ENCODE assay signal across 1 cellular context in the genomic region with DNA sequence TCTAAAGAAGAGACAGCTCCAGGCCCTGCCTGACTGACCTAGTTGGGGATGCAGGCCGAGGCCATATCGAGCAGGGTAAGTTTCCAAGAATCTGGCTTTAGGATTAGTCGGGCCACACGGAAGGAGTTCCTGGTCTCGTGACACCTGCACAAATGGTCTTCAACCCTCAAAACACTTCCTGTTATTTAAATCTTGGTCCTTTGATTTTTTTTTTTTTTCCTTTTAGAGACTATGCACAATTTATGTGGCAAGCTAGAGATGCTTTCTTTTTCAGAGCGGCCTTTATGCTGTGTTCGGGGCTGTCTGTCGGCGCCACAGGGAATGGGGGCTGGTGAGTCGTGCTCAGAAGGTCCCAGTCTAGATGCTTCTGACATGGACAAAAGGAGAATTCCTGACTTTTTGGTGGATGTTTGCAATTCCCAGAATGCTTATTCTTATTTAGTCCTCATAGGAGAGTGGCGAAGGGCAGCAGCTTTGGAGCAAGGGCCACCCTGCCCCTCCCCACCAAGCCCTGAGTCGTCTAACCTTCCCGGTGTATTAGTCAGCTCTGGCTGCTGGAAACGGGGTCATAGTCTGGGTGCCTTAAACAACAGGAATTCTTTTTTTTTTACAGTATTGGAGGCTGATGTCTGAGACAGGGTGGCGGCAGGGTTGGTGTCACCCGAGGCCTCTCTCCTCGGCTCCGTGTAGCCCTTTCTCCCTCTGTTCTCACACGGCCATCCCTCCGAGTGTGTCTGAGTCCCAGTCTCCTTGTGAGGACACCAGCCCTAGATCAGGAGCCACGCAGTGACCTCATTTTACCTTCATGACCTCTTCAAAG.
TF ChIP-seq lines count a peak whose summit lies in the region.

No MANE protein-coding gene starts in this region.

TF ChIP-seq in HepG2, 621 proteins besides CTCF, POLR2A, EP300 and RAD21 (continued from another document and continues in another):
- TF ChIP-seq, protein P1, sequence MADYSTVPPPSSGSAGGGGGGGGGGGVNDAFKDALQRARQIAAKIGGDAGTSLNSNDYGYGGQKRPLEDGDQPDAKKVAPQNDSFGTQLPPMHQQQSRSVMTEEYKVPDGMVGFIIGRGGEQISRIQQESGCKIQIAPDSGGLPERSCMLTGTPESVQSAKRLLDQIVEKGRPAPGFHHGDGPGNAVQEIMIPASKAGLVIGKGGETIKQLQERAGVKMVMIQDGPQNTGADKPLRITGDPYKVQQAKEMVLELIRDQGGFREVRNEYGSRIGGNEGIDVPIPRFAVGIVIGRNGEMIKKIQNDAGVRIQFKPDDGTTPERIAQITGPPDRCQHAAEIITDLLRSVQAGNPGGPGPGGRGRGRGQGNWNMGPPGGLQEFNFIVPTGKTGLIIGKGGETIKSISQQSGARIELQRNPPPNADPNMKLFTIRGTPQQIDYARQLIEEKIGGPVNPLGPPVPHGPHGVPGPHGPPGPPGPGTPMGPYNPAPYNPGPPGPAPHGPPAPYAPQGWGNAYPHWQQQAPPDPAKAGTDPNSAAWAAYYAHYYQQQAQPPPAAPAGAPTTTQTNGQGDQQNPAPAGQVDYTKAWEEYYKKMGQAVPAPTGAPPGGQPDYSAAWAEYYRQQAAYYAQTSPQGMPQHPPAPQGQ (CRISPR knock-in tag; IDR thresholded peaks at IDR 0.05; ENCODE audit: borderline replicate concordance): no peak
- TF ChIP-seq TRIM24 (CRISPR knock-in tag; IDR thresholded peaks at IDR 0.05) (no peak), TBX2 (CRISPR knock-in tag; IDR thresholded peaks at IDR 0.05; ENCODE audit: borderline replicate concordance) (peak; percentile 39; the same call in 1 of the 2 replicates), SP5 (CRISPR knock-in tag; IDR thresholded peaks at IDR 0.05; ENCODE audit: borderline replicate concordance, low read depth) (0 out of 2 replicates have a peak, but pooled peaks have one; percentile 6), TSC22D2 (CRISPR knock-in tag; IDR thresholded peaks at IDR 0.05; ENCODE audit: borderline replicate concordance) (no peak), ZNF160 (CRISPR knock-in tag; IDR thresholded peaks at IDR 0.05) (no peak), ADNP (CRISPR knock-in tag; IDR thresholded peaks at IDR 0.05) (no peak), RARG (CRISPR knock-in tag; IDR thresholded peaks at IDR 0.05; ENCODE audit: low read depth) (no peak), POLR2G (IDR thresholded peaks at IDR 0.05; ENCODE audit: low read depth, low read length) (no peak), MIER3 (CRISPR knock-in tag; IDR thresholded peaks at IDR 0.05; ENCODE audit: borderline replicate concordance) (no peak), ELF4 (CRISPR knock-in tag; IDR thresholded peaks at IDR 0.05; ENCODE audit: borderline replicate concordance) (no peak), KMT2B (CRISPR knock-in tag; IDR thresholded peaks at IDR 0.05) (no peak), NFE2 (CRISPR knock-in tag; IDR thresholded peaks at IDR 0.05) (no peak), ZNF326 (CRISPR knock-in tag; IDR thresholded peaks at IDR 0.05; ENCODE audit: borderline replicate concordance) (no peak), ZFP36L1 (CRISPR knock-in tag; IDR thresholded peaks at IDR 0.05) (no peak), GFI1 (CRISPR knock-in tag; IDR thresholded peaks at IDR 0.05; ENCODE audit: borderline replicate concordance) (no peak), ZNF674 (CRISPR knock-in tag; IDR thresholded peaks at IDR 0.05; ENCODE audit: low read depth) (no peak), ZNF550 (CRISPR knock-in tag; IDR thresholded peaks at IDR 0.05; ENCODE audit: borderline replicate concordance) (no peak), SCMH1 (CRISPR knock-in tag; IDR thresholded peaks at IDR 0.05; ENCODE audit: borderline replicate concordance) (no peak), CC2D1A (CRISPR knock-in tag; IDR thresholded peaks at IDR 0.05) (no peak), HOXA9 (CRISPR knock-in tag; IDR thresholded peaks at IDR 0.05; ENCODE audit: borderline replicate concordance) (no peak), KDM1A (CRISPR knock-in tag; IDR thresholded peaks at IDR 0.05) (no peak), SETDB1 (CRISPR knock-in tag; IDR thresholded peaks at IDR 0.05; ENCODE audit: borderline replicate concordance) (no peak), ZNF883 (CRISPR knock-in tag; IDR thresholded peaks at IDR 0.05; ENCODE audit: not compliant biosample characterization) (no peak), GATA4 (IDR thresholded peaks at IDR 0.05; ENCODE audit: borderline replicate concordance, low read depth) (no peak), ZNF563 (CRISPR knock-in tag; IDR thresholded peaks at IDR 0.05) (peak; percentile 15; the same call in 1 of the 2 replicates), AGO1 (IDR thresholded peaks at IDR 0.05; ENCODE audit: low read depth, low read length, poor library complexity, severe bottlenecking) (no peak), ARID2 (CRISPR knock-in tag; IDR thresholded peaks at IDR 0.05; ENCODE audit: borderline replicate concordance) (no peak), ZNF382 (CRISPR knock-in tag; IDR thresholded peaks at IDR 0.05; ENCODE audit: borderline replicate concordance) (no peak), SSRP1 (CRISPR knock-in tag; IDR thresholded peaks at IDR 0.05) (0 out of 2 replicates have a peak, but pooled peaks have one; percentile 41), ZNF10 (CRISPR knock-in tag; IDR thresholded peaks at IDR 0.05; ENCODE audit: borderline replicate concordance, low read depth) (no peak), ZNF343 (CRISPR knock-in tag; IDR thresholded peaks at IDR 0.05) (0 out of 2 replicates have a peak, but pooled peaks have one; percentile 41)
- TF ChIP-seq, protein P2, sequence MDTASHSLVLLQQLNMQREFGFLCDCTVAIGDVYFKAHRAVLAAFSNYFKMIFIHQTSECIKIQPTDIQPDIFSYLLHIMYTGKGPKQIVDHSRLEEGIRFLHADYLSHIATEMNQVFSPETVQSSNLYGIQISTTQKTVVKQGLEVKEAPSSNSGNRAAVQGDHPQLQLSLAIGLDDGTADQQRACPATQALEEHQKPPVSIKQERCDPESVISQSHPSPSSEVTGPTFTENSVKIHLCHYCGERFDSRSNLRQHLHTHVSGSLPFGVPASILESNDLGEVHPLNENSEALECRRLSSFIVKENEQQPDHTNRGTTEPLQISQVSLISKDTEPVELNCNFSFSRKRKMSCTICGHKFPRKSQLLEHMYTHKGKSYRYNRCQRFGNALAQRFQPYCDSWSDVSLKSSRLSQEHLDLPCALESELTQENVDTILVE (CRISPR knock-in tag; IDR thresholded peaks at IDR 0.05): no peak
- TF ChIP-seq, protein P3, sequence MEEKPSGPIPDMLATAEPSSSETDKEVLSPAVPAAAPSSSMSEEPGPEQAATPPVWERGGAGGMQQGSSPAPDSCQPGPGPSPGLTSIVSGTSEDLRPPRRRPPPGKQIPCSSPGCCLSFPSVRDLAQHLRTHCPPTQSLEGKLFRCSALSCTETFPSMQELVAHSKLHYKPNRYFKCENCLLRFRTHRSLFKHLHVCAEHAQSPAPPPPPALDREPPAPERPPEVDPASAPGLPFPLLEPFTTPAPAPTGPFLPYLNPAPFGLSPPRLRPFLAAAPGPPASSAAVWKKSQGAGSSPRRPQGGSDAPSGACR (CRISPR knock-in tag; IDR thresholded peaks at IDR 0.05): 0 out of 2 replicates have a peak, but pooled peaks have one; percentile 52
- TF ChIP-seq, protein P4, sequence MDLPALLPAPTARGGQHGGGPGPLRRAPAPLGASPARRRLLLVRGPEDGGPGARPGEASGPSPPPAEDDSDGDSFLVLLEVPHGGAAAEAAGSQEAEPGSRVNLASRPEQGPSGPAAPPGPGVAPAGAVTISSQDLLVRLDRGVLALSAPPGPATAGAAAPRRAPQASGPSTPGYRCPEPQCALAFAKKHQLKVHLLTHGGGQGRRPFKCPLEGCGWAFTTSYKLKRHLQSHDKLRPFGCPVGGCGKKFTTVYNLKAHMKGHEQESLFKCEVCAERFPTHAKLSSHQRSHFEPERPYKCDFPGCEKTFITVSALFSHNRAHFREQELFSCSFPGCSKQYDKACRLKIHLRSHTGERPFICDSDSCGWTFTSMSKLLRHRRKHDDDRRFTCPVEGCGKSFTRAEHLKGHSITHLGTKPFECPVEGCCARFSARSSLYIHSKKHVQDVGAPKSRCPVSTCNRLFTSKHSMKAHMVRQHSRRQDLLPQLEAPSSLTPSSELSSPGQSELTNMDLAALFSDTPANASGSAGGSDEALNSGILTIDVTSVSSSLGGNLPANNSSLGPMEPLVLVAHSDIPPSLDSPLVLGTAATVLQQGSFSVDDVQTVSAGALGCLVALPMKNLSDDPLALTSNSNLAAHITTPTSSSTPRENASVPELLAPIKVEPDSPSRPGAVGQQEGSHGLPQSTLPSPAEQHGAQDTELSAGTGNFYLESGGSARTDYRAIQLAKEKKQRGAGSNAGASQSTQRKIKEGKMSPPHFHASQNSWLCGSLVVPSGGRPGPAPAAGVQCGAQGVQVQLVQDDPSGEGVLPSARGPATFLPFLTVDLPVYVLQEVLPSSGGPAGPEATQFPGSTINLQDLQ (CRISPR knock-in tag; IDR thresholded peaks at IDR 0.05): no peak
- TF ChIP-seq, protein P5, sequence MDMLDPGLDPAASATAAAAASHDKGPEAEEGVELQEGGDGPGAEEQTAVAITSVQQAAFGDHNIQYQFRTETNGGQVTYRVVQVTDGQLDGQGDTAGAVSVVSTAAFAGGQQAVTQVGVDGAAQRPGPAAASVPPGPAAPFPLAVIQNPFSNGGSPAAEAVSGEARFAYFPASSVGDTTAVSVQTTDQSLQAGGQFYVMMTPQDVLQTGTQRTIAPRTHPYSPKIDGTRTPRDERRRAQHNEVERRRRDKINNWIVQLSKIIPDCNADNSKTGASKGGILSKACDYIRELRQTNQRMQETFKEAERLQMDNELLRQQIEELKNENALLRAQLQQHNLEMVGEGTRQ (IDR thresholded peaks at IDR 0.05; ENCODE audit: low read depth, low read length): no peak
- TF ChIP-seq, protein P5 (CRISPR knock-in tag; IDR thresholded peaks at IDR 0.05; ENCODE audit: borderline replicate concordance): peak; percentile 16; the same call in 1 of the 2 replicates
- TF ChIP-seq, protein P6, sequence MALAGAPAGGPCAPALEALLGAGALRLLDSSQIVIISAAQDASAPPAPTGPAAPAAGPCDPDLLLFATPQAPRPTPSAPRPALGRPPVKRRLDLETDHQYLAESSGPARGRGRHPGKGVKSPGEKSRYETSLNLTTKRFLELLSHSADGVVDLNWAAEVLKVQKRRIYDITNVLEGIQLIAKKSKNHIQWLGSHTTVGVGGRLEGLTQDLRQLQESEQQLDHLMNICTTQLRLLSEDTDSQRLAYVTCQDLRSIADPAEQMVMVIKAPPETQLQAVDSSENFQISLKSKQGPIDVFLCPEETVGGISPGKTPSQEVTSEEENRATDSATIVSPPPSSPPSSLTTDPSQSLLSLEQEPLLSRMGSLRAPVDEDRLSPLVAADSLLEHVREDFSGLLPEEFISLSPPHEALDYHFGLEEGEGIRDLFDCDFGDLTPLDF (CRISPR knock-in tag; IDR thresholded peaks at IDR 0.05): no peak
- TF ChIP-seq, protein P7, sequence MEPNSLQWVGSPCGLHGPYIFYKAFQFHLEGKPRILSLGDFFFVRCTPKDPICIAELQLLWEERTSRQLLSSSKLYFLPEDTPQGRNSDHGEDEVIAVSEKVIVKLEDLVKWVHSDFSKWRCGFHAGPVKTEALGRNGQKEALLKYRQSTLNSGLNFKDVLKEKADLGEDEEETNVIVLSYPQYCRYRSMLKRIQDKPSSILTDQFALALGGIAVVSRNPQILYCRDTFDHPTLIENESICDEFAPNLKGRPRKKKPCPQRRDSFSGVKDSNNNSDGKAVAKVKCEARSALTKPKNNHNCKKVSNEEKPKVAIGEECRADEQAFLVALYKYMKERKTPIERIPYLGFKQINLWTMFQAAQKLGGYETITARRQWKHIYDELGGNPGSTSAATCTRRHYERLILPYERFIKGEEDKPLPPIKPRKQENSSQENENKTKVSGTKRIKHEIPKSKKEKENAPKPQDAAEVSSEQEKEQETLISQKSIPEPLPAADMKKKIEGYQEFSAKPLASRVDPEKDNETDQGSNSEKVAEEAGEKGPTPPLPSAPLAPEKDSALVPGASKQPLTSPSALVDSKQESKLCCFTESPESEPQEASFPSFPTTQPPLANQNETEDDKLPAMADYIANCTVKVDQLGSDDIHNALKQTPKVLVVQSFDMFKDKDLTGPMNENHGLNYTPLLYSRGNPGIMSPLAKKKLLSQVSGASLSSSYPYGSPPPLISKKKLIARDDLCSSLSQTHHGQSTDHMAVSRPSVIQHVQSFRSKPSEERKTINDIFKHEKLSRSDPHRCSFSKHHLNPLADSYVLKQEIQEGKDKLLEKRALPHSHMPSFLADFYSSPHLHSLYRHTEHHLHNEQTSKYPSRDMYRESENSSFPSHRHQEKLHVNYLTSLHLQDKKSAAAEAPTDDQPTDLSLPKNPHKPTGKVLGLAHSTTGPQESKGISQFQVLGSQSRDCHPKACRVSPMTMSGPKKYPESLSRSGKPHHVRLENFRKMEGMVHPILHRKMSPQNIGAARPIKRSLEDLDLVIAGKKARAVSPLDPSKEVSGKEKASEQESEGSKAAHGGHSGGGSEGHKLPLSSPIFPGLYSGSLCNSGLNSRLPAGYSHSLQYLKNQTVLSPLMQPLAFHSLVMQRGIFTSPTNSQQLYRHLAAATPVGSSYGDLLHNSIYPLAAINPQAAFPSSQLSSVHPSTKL (CRISPR knock-in tag; IDR thresholded peaks at IDR 0.05): peak; percentile 43; the same call in 1 of the 2 replicates
- TF ChIP-seq, protein P8, sequence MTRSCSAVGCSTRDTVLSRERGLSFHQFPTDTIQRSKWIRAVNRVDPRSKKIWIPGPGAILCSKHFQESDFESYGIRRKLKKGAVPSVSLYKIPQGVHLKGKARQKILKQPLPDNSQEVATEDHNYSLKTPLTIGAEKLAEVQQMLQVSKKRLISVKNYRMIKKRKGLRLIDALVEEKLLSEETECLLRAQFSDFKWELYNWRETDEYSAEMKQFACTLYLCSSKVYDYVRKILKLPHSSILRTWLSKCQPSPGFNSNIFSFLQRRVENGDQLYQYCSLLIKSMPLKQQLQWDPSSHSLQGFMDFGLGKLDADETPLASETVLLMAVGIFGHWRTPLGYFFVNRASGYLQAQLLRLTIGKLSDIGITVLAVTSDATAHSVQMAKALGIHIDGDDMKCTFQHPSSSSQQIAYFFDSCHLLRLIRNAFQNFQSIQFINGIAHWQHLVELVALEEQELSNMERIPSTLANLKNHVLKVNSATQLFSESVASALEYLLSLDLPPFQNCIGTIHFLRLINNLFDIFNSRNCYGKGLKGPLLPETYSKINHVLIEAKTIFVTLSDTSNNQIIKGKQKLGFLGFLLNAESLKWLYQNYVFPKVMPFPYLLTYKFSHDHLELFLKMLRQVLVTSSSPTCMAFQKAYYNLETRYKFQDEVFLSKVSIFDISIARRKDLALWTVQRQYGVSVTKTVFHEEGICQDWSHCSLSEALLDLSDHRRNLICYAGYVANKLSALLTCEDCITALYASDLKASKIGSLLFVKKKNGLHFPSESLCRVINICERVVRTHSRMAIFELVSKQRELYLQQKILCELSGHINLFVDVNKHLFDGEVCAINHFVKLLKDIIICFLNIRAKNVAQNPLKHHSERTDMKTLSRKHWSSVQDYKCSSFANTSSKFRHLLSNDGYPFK (CRISPR knock-in tag; IDR thresholded peaks at IDR 0.05; ENCODE audit: borderline replicate concordance): no peak
